ENCODE assay signal across 8 cellular contexts in genomic region chr6:53544050-53544499, GRCh38. TPM values are rescaled to one million over a fixed set of nuclear protein-coding genes. Genes with fewer than 3 reads are reported as not detected.
A peak's percentile ranks its signal among the peaks of the same experiment; 100 is the strongest.
DNase-seq lines count a peak whose midpoint lies in the region; ATAC-seq and TF ChIP-seq lines count a peak whose summit lies in the region.

No MANE protein-coding gene starts in this region.

- peak overlapping the region; percentile 90 for H3K4me3 ChIP-seq in GM06990 (replicated peaks; ENCODE audit: low read depth, low read length)
- peak overlapping the region; percentile 90 for H3K4me3 ChIP-seq in brain microvascular endothelial cell (ENCODE audit: low read depth, low read length)
- peak overlapping the region; percentile 82 for H3K4me3 ChIP-seq in lung
- peak overlapping the region; percentile 69 for H3K4me3 ChIP-seq in upper lobe of right lung

- peaks cover 0 to 3% of the 10 kb centered on the region in 2 donors for H3K9me3 ChIP-seq in lung (ENCODE audit: control insufficient read depth in 2 of 2, insufficient read depth in 1 of 2, low read length in 1 of 2)
- no peaks in the 10 kb centered on the region for H3K9me3 ChIP-seq in upper lobe of right lung

- ATAC-seq in lung (ENCODE audit: insufficient read depth, low FRiP score) (no peak), upper lobe of right lung (no peak), GM21717 (IDR thresholded peaks at IDR 0.05; ENCODE audit: unreplicated experiment) (no peak), HG02870 (IDR thresholded peaks at IDR 0.05; ENCODE audit: unreplicated experiment) (no peak)

- no peaks in the 10 kb centered on the region for H3K27me3 ChIP-seq in GM06990 (replicated peaks; ENCODE audit: control insufficient read depth, insufficient read depth, low read length)
- no peaks in the 10 kb centered on the region for H3K27me3 ChIP-seq in brain microvascular endothelial cell (replicated peaks)
- no peaks in the 10 kb centered on the region for H3K27me3 ChIP-seq in lung (ENCODE audit: control insufficient read depth, insufficient read depth)
- no peaks in the 10 kb centered on the region for H3K27me3 ChIP-seq in upper lobe of right lung

- DNase-seq in GM06990 (ENCODE audit: extremely low read depth, insufficient read length) (no peak), NCI-H1092 treated with DMSO at 0.1 percent for 48 hours (lab: John Stamatoyannopoulos, UW) (peak; percentile 49), brain microvascular endothelial cell (no peak), lung (ENCODE audit: low spot score) (no peak), upper lobe of right lung (no peak), mucosa of gallbladder (ENCODE audit: low spot score) (no peak)

- no peaks in the 10 kb centered on the region; the same call in 1 of the 2 replicates for H3K36me3 ChIP-seq in GM06990 (ENCODE audit: control insufficient read depth, insufficient read depth, low read length)
- no peaks in the 10 kb centered on the region for H3K36me3 ChIP-seq in brain microvascular endothelial cell (replicated peaks)
- H3K36me3 ChIP-seq in lung (ENCODE audit: control insufficient read depth in 2 of 2, insufficient read depth in 2 of 2, low read length in 2 of 2): no peaks in the 10 kb centered on the region
- no peaks in the 10 kb centered on the region for H3K36me3 ChIP-seq in upper lobe of right lung

- H3K4me1 ChIP-seq in lung (ENCODE audit: control insufficient read depth in 2 of 2, insufficient read depth in 2 of 2, low read length in 2 of 2) (peaks cover 15 to 21% of the 10 kb centered on the region in 2 donors), upper lobe of right lung (peaks cover 18% of the 10 kb centered on the region)

- WGBS in lung, 2 donors: 1 to 2% methylated on average over 30 to 33 of the region's 33 CpGs

- no peak for TF ChIP-seq CTCF in GM06990 (IDR thresholded peaks at IDR 0.05; ENCODE audit: insufficient read depth, low read length, poor library complexity, severe bottlenecking)
- TF ChIP-seq CTCF in brain microvascular endothelial cell (IDR thresholded peaks at IDR 0.05; ENCODE audit: low read depth, low read length, missing control alignments): no peak
- TF ChIP-seq CTCF in lung (IDR thresholded peaks at IDR 0.05; ENCODE audit: control extremely low read depth, extremely low read depth): no peak
- TF ChIP-seq CTCF in upper lobe of right lung (IDR thresholded peaks at IDR 0.05): no peak

- intact Hi-C loops in upper lobe of right lung (cut with DNase I): no loop called here

- in situ Hi-C loops in brain microvascular endothelial cell (cut with HindIII; ENCODE audit: low pct_ligation_motif_present, low sequenced_read_pairs): no loop called here

- peak overlapping the region; percentile 75 for H3K27ac ChIP-seq in brain microvascular endothelial cell
- peak overlapping the region; percentile 93 to 99 for H3K27ac ChIP-seq in lung (ENCODE audit: low read depth in 1 of 2, low read length in 1 of 2)
- peak overlapping the region; percentile 87 for H3K27ac ChIP-seq in upper lobe of right lung

RNA-seq across cellular contexts. Expression of gene GCLC, which starts 0.8 kb away (rescaled TPM):
- total RNA-seq in lung: 10 to 100 TPM; 28.0 to 40.0 TPM
- polyA plus RNA-seq in lung: 10 to 100 TPM; 13.2 to 17.8 TPM
- 40.0 TPM for total RNA-seq in upper lobe of right lung
- total RNA-seq in mucosa of gallbladder: 63.9 TPM
